8 cellular contexts compared by ENCODE assay signal in genomic region chr2:213151437-213152064, GRCh38. TPM values are rescaled to one million over a fixed set of nuclear protein-coding genes. Genes with fewer than 3 reads are reported as not detected.
DNase-seq lines count a peak whose midpoint lies in the region; ATAC-seq, FAIRE-seq and TF ChIP-seq lines count a peak whose summit lies in the region.

IKZF2 (minus strand) TSS chr2:213151612; CDS start chr2:213148629, 2,983 bp downstream.

- no TSS peak for BruUV-seq in K562 (replicated peaks; lab: Mats Ljungman, UMichigan)

- POLR2A ChIA-PET in K562 (lab: Yijun Ruan, JAX), result interaction anchor here (1.2 kb wide), 1 partner anchor 14 kb away, joined by 3 read pairs; no protein-coding TSS in a partner anchor

- intact Hi-C loops in K562 (cut with micrococcal nuclease), result loop anchor here (2.0 kb wide), 2 partner anchors 375 to 465 kb away; no protein-coding TSS in a partner anchor
- intact Hi-C loops in gastrocnemius medialis (cut with DNase I; ENCODE audit: low total_unique reads), result loop anchor here (1.0 to 2.0 kb wide), 4 partner anchors 47 to 465 kb away; no protein-coding TSS in a partner anchor

- H3K79me2 ChIP-seq in K562 (ENCODE audit: control insufficient read depth, insufficient read depth, low read length), result no peaks in the 10 kb centered on the region

- no peak within 1 kb of the TSS for H3K27ac ChIP-seq in K562 (ENCODE audit: extremely low read depth, low read depth, low read length)
- H3K27ac ChIP-seq in gastrocnemius medialis, result peak within 1 kb of the TSS; percentile 93 to 99 (median 98)

- H3K4me2 ChIP-seq in K562 (ENCODE audit: insufficient read depth, low read length), result peak within 1 kb of the TSS; percentile 92

- H4K20me1 ChIP-seq in K562 (replicated peaks; ENCODE audit: control insufficient read depth, insufficient read depth, low read length), result no peaks in the 10 kb centered on the region

- TF ChIP-seq EP300 in K562 (IDR thresholded peaks at IDR 0.05; ENCODE audit: low read length), result no peak

- ATAC-seq in GM18499 (IDR thresholded peaks at IDR 0.05; ENCODE audit: insufficient read depth, unreplicated experiment) (peak; percentile 43), HG02870 (IDR thresholded peaks at IDR 0.05; ENCODE audit: unreplicated experiment) (peak; percentile 58), K562 (peak; percentile 95), gastrocnemius medialis (peak; percentile 85 to 87)

- TF ChIP-seq CTCF in K562 (IDR thresholded peaks at IDR 0.05 in 2 of 3, conservative IDR thresholded peaks at IDR 0.05 in 1 of 3; ENCODE audit: insufficient read depth in 2 of 3, low read depth in 1 of 3, low read length in 3 of 3), result no peak
- TF ChIP-seq CTCF in gastrocnemius medialis (IDR thresholded peaks at IDR 0.05 in 4 of 5, conservative IDR thresholded peaks at IDR 0.05 in 1 of 5), result no peak

- H3K4me3 ChIP-seq in K562 (peak within 1 kb of the TSS; percentile 51), iPS-11a (ENCODE audit: low read depth, low read length) (peak within 1 kb of the TSS; percentile 85), gastrocnemius medialis (peak within 1 kb of the TSS; percentile 72 to 94 (median 89))

- H3K9ac ChIP-seq in K562 (ENCODE audit: insufficient read depth in 1 of 2, low read depth in 2 of 2, low read length in 2 of 2), result peak within 1 kb of the TSS; percentile 38 to 87

- DNase-seq in NCI-H1694 (lab: John Stamatoyannopoulos, UW) (peak; percentile 68), T1000 (lab: John Stamatoyannopoulos, UW) (peak; percentile 62), K562 (ENCODE audit: extremely low read depth in 1 of 4, low spot score in 3 of 4) (peak; percentile 52 to 78 (median 66)), gastrocnemius medialis (peak; percentile 73 to 83), cortex of kidney (lab: John Stamatoyannopoulos, UW) (no peak)

- 1% methylated on average over 12 of the region's 87 CpGs for WGBS in K562 (ENCODE audit: insufficient coverage, low coverage, missing lambda C conversion rate)

- in situ Hi-C loops in K562 (cut with MboI), result no loop called here
- in situ Hi-C loops in gastrocnemius medialis (cut with MboI; ENCODE audit: low sequenced_read_pairs in 4 of 4), result loop anchor here in 3 of 4 donors (5.0 to 10.0 kb wide), 3 partner anchors 377 to 467 kb away; no protein-coding TSS in a partner anchor

- no peaks in the 10 kb centered on the region; a peak in 1 of 5 replicates for H3K27me3 ChIP-seq in K562 (ENCODE audit: control insufficient read depth in 2 of 2, insufficient read depth in 2 of 2, low read length in 2 of 2)
- no peaks in the 10 kb centered on the region for H3K27me3 ChIP-seq in gastrocnemius medialis

- FAIRE-seq in K562 (lab: Jason Lieb, UNC), result no peak

- H2AFZ ChIP-seq in K562 (ENCODE audit: low read depth, low read length), result peak within 1 kb of the TSS; percentile 96

- CTCF ChIA-PET in K562 (lab: Yijun Ruan, JAX; ENCODE audit: low intra/inter-chr PET ratio), result no interaction called here

- H3K4me1 ChIP-seq in K562 (replicated peaks in 1 of 2; ENCODE audit: control insufficient read depth in 2 of 2, insufficient read depth in 2 of 2, low read length in 2 of 2) (peaks cover 0 to 6% of the 10 kb centered on the region in 2 experiments; a peak in 1 of 5 replicates), gastrocnemius medialis (peaks cover 30 to 36% of the 10 kb centered on the region in 2 donors)

- H3K9me1 ChIP-seq in K562 (ENCODE audit: control insufficient read depth, insufficient read depth, low read length), result no peaks in the 10 kb centered on the region

- no peak for TF ChIP-seq POLR2A in K562 (conservative IDR thresholded peaks at IDR 0.05)
- peak; percentile 61 to 69 for TF ChIP-seq POLR2A in gastrocnemius medialis (IDR thresholded peaks at IDR 0.05)

- no peaks in the 10 kb centered on the region for H3K36me3 ChIP-seq in K562 (ENCODE audit: control insufficient read depth, insufficient read depth, low read length)
- H3K36me3 ChIP-seq in gastrocnemius medialis, result no peaks in the 10 kb centered on the region

- H3K9me3 ChIP-seq in K562 (replicated peaks; ENCODE audit: control insufficient read depth, insufficient read depth, low read depth, low read length), result no peaks in the 10 kb centered on the region
- no peaks in the 10 kb centered on the region for H3K9me3 ChIP-seq in gastrocnemius medialis

- no peak for TF ChIP-seq RAD21 in K562 (CRISPR knock-in tag; conservative IDR thresholded peaks at IDR 0.05 in 1 of 2, IDR thresholded peaks at IDR 0.05 in 1 of 2)

TF ChIP-seq in K562, 482 proteins besides CTCF, POLR2A, EP300 and RAD21 (continues in another document):
- TF ChIP-seq GABPA (tag; conservative IDR thresholded peaks at IDR 0.05; ENCODE audit: low read depth) (peak; percentile 33; the same call in 1 of the 2 replicates), NRF1 (conservative IDR thresholded peaks at IDR 0.05 in 1 of 2, IDR thresholded peaks at IDR 0.05 in 1 of 2) (peak in 1 of 2 experiments; percentile 64; a peak in 3 of 4 replicates), NR2F6 (CRISPR knock-in tag; IDR thresholded peaks at IDR 0.05) (no peak), ZNF583 (CRISPR knock-in tag; IDR thresholded peaks at IDR 0.05) (0 out of 2 replicates have a peak, but pooled peaks have one; percentile 20), BMI1 (IDR thresholded peaks at IDR 0.05; ENCODE audit: low read length) (no peak), E2F6 (IDR thresholded peaks at IDR 0.05; ENCODE audit: borderline replicate concordance in 1 of 2, extremely low read depth in 1 of 2, insufficient read depth in 1 of 2, insufficient read length in 1 of 2, low read depth in 1 of 2, low read length in 1 of 2, poor library complexity in 1 of 2, severe bottlenecking in 1 of 2) (peak; percentile 58 to 70), ZNF589 (CRISPR knock-in tag; IDR thresholded peaks at IDR 0.05; ENCODE audit: low read depth) (0 out of 2 replicates have a peak, but pooled peaks have one; percentile 26)
- TF ChIP-seq, protein P1, sequence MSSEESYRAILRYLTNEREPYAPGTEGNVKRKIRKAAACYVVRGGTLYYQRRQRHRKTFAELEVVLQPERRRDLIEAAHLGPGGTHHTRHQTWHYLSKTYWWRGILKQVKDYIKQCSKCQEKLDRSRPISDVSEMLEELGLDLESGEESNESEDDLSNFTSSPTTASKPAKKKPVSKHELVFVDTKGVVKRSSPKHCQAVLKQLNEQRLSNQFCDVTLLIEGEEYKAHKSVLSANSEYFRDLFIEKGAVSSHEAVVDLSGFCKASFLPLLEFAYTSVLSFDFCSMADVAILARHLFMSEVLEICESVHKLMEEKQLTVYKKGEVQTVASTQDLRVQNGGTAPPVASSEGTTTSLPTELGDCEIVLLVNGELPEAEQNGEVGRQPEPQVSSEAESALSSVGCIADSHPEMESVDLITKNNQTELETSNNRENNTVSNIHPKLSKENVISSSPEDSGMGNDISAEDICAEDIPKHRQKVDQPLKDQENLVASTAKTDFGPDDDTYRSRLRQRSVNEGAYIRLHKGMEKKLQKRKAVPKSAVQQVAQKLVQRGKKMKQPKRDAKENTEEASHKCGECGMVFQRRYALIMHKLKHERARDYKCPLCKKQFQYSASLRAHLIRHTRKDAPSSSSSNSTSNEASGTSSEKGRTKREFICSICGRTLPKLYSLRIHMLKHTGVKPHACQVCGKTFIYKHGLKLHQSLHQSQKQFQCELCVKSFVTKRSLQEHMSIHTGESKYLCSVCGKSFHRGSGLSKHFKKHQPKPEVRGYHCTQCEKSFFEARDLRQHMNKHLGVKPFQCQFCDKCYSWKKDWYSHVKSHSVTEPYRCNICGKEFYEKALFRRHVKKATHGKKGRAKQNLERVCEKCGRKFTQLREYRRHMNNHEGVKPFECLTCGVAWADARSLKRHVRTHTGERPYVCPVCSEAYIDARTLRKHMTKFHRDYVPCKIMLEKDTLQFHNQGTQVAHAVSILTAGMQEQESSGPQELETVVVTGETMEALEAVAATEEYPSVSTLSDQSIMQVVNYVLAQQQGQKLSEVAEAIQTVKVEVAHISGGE (CRISPR knock-in tag; IDR thresholded peaks at IDR 0.05), result peak in 1 of 3 experiments; percentile 73; a peak in 2 of 6 replicates
- TF ChIP-seq, protein P2, sequence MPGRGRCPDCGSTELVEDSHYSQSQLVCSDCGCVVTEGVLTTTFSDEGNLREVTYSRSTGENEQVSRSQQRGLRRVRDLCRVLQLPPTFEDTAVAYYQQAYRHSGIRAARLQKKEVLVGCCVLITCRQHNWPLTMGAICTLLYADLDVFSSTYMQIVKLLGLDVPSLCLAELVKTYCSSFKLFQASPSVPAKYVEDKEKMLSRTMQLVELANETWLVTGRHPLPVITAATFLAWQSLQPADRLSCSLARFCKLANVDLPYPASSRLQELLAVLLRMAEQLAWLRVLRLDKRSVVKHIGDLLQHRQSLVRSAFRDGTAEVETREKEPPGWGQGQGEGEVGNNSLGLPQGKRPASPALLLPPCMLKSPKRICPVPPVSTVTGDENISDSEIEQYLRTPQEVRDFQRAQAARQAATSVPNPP (IDR thresholded peaks at IDR 0.05; ENCODE audit: borderline replicate concordance, insufficient read depth, insufficient read length), result no peak

RNA-seq across cellular contexts. Expression of gene IKZF2, which starts in this region (rescaled TPM):
- 1.5 and 3.3 TPM in 2 replicates for total RNA-seq in K562 (2011; cell fraction: chromatin; rRNA removed; ENCODE audit: low replicate concordance)
- total RNA-seq in K562 (2011; cell fraction: nucleolus; rRNA removed), result 0.67 and 1.6 TPM in 2 replicates
- total RNA-seq in K562 (2011; cell fraction: nucleoplasm; rRNA removed), result 1.1 and 1.6 TPM in 2 replicates
- 0.08 and 0.09 TPM in 2 replicates for total RNA-seq in K562 (2014; rRNA removed)
- total RNA-seq in K562 (2014; rRNA removed; fragmentation: Illumina TruSeq; extraction: Trizol), result 0.22 and 0.32 TPM in 2 replicates
- 0.49 and 0.54 TPM in 2 replicates for total RNA-seq in K562 (2015; rRNA removed; fragmentation: Illumina TruSeq; extraction: Trizol)
- total RNA-seq in K562 (2021), result 0.47 and 0.65 TPM in 2 replicates
- polyA plus RNA-seq in K562 (2011; rRNA removed), result 0.08 and 0.29 TPM in 2 replicates
- 0.09 and 0.15 TPM in 2 replicates for polyA plus RNA-seq in K562 (2011; cell fraction: cytosol; rRNA removed)
- 0.37 and 0.38 TPM in 2 replicates for polyA plus RNA-seq in K562 (2011; cell fraction: nucleus; rRNA removed)
- polyA plus RNA-seq in K562 (2012), result 0.22 and 0.42 TPM in 2 replicates
- 0.22 and 0.24 TPM in 2 replicates for polyA plus RNA-seq in K562 (2014; fragmentation: Illumina TruSeq; extraction: Trizol)
- polyA plus RNA-seq in K562 (2014; fragmentation: Nextera tagmentation; extraction: Ambion mirVana), result under 1 TPM; 0.04 to 0.06 TPM
- 0.04 and 0.07 TPM in 2 replicates for polyA plus RNA-seq in K562 (2014; rRNA removed)
- 0.51 and 2.4 TPM in 2 replicates for polyA minus RNA-seq in K562 (2011; rRNA and poly(A)+ RNA removed)
- 0.38 and 0.73 TPM in 2 replicates for polyA minus RNA-seq in K562 (2011; cell fraction: cytosol; rRNA and poly(A)+ RNA removed)
- 1.1 and 1.8 TPM in 2 replicates for polyA minus RNA-seq in K562 (2011; cell fraction: nucleus; rRNA and poly(A)+ RNA removed)
- 10 to 100 TPM in 1 of 4 donors, 1 to 10 TPM in 3; 4.9 to 15.5 (median 6.0) TPM for total RNA-seq in gastrocnemius medialis

Comparison
In these comparisons a context has a peak if more than half of its experiments do, and no peak if none do; other contexts are left out.
1. ATAC-seq: peak in every context shown above with its lines; median percentile 95 in K562; 86 in gastrocnemius medialis; 58 in HG02870; 43 in GM18499.